In the genomic region with DNA sequence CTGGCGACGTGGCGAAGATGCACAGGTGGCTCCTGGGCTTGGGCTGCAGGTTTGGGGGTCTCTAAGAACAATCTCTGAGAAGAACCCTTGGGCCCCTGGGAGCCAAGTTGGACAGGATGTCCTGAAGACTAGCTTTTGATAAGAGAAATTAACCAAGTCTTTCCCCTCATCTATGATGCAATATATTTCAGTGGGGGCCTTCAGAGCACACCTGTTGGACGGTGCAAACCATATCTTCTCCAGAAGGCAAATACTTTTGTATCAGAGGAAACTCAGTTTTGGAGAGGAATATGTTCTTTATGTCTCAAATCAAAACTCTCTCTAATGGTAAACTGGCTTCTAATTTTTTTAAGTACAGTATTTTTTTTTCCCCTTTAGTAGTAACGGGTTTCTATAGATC, we compare ENCODE assay signal across 1 cellular context.
TF ChIP-seq lines count a peak whose summit lies in the region.

No MANE protein-coding gene starts in this region.

TF ChIP-seq in IMR-90, 13 proteins besides CTCF, POLR2A, EP300 and RAD21:
- no peak for TF ChIP-seq BHLHE40 (IDR thresholded peaks at IDR 0.05; ENCODE audit: low read depth, low read length)
- peak; percentile 39; the same call in 1 of the 2 replicates for TF ChIP-seq CEBPB (IDR thresholded peaks at IDR 0.05; ENCODE audit: low read depth, low read length)
- no peak for TF ChIP-seq NFE2L2 (IDR thresholded peaks at IDR 0.05; ENCODE audit: low read depth, low read length)
